24 cellular contexts compared by ENCODE assay signal in the genomic region with DNA sequence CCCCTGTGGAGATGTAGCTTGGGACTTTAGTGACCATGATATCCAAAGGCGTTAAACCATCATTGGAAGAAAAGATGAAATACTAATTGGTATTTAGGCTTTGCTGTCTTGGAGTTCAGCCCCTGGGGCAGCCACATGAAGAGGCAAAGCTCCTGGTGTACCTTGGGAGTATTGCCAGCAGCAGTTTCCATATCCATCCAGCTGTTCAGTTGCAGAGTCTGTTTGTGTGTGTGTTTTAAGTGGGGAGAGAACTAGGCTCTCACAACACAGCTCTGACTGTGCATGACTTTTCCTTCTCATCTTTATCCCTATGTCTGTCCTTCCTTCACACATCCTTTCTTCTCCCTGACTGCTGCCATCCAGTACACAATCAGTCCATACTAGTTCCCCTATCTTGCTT.
"Had no signal": no experiment of that assay in that cellular context is flagged by ENCODE, and none has a peak within 500 bp of the region (broad histone marks: within the 10 kb centered on the region; RNA-seq: fewer than 3 reads in every experiment).

No MANE protein-coding gene starts in this region.

- DNase-seq: colonic mucosa; cortex of kidney; effector CD8-positive, alpha-beta T cell; effector memory CD8-positive, alpha-beta T cell; endodermal cell; erythroblast; esophagus squamous epithelium; foreskin fibroblast; foreskin melanocyte; gastrocnemius medialis; glutamatergic neuron; head of caudate nucleus; hypothalamus; immature natural killer cell; islet precursor cell; left colon; left ventricle myocardium inferior; lower lobe of right lung; mesenchymal stem cell; mucosa of descending colon; naive thymus-derived CD4-positive, alpha-beta T cell; natural killer cell had no signal

- ATAC-seq: effector memory CD8-positive, alpha-beta T cell; esophagus mucosa; gastrocnemius medialis; left colon; left lobe of liver; lower lobe of right lung; mucosa of descending colon; naive thymus-derived CD4-positive, alpha-beta T cell; natural killer cell had no signal
